13 cellular contexts compared by ENCODE assay signal in the genomic region with DNA sequence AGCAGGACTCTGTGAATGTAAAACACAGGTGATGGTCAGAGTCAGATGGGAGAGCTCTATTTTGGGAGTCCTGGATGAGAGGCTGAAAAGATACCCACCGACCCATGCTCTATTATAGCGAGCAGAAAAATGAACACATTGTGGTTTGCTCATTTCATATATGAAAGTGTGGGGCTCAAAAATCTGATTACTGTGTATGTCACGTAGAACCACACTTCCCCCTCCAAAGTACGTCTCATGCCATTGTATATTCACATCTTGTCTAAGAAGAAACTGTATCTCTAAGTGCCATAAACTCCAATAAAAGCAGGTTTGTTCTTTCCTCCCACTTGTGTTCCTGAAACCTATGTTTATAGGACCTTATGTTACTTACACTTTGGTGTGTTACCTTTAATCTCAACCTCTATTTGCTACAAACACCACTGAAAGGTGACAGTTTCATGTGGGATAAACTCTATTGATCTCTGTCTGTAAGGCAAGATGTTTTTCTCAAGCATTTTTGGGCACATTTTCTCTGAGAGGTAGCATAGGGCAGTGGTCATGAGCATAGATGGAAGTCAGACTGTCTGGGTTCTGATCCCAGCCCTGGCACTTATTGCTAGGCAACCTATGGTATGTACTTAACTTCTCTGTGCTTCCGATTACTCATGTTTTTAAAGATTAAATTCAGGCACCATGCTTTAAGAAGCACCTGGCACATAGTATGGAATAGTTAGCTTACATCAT.
DNase-seq lines count a peak whose midpoint lies in the region; ATAC-seq lines count a peak whose summit lies in the region.
"Had no signal": no experiment of that assay in that cellular context is flagged by ENCODE, and none has a peak within 500 bp of the region (broad histone marks: within the 10 kb centered on the region; RNA-seq: fewer than 3 reads in every experiment).

No MANE protein-coding gene starts in this region.

- POLR2A ChIA-PET in activated naive CD8-positive, alpha-beta T cell treated with anti-CD3 and anti-CD28 coated beads, Interleukin-2, amount 10 ng/mL, durations not matched to agents 7 days and 5 days (lab: Charles Lee), result no interaction called here

- H3K27ac Mint-ChIP-seq in activated CD4-positive, alpha-beta T cell treated with anti-CD3 and anti-CD28 coated beads, Interleukin-2, amount 10 ng/mL, durations not matched to agents 24 days and 14 days, result peak overlapping the region; percentile 4
- H3K27ac Mint-ChIP-seq in activated naive CD4-positive, alpha-beta T cell treated with anti-CD3 and anti-CD28 coated beads, Interleukin-2, amount 50 U/mL, for 24 hours, result peak overlapping the region; percentile 71
- H3K27ac Mint-ChIP-seq in activated naive CD8-positive, alpha-beta T cell treated with anti-CD3 and anti-CD28 coated beads, Interleukin-2, amount 10 ng/mL, durations not matched to agents 7 days and 5 days, result peak overlapping the region; percentile 62

- H3K4me3 Mint-ChIP-seq in activated CD4-positive, alpha-beta T cell treated with anti-CD3 and anti-CD28 coated beads, Interleukin-2, amount 10 ng/mL, durations not matched to agents 24 days and 14 days, result peak overlapping the region; percentile 1
- H3K4me3 Mint-ChIP-seq in activated naive CD4-positive, alpha-beta T cell treated with anti-CD3 and anti-CD28 coated beads, Interleukin-2, amount 50 U/mL, for 24 hours, result peak overlapping the region; percentile 2
- peak overlapping the region; percentile 2 for H3K4me3 Mint-ChIP-seq in activated naive CD8-positive, alpha-beta T cell treated with anti-CD3 and anti-CD28 coated beads, Interleukin-2, amount 10 ng/mL, durations not matched to agents 7 days and 5 days

- no peaks in the 10 kb centered on the region for H3K9me3 Mint-ChIP-seq in activated CD4-positive, alpha-beta T cell treated with anti-CD3 and anti-CD28 coated beads, Interleukin-2, amount 10 ng/mL, durations not matched to agents 24 days and 14 days
- H3K9me3 Mint-ChIP-seq in activated naive CD4-positive, alpha-beta T cell treated with anti-CD3 and anti-CD28 coated beads, Interleukin-2, amount 50 U/mL, for 24 hours, result no peaks in the 10 kb centered on the region
- no peaks in the 10 kb centered on the region for H3K9me3 Mint-ChIP-seq in activated naive CD8-positive, alpha-beta T cell treated with anti-CD3 and anti-CD28 coated beads, Interleukin-2, amount 10 ng/mL, durations not matched to agents 7 days and 5 days

- H3K4me1 Mint-ChIP-seq in activated CD4-positive, alpha-beta T cell treated with anti-CD3 and anti-CD28 coated beads, Interleukin-2, amount 10 ng/mL, durations not matched to agents 24 days and 14 days, result peaks cover 71% of the 10 kb centered on the region
- H3K4me1 Mint-ChIP-seq in activated naive CD4-positive, alpha-beta T cell treated with anti-CD3 and anti-CD28 coated beads, Interleukin-2, amount 50 U/mL, for 24 hours, result peaks cover 83% of the 10 kb centered on the region
- H3K4me1 Mint-ChIP-seq in activated naive CD8-positive, alpha-beta T cell treated with anti-CD3 and anti-CD28 coated beads, Interleukin-2, amount 10 ng/mL, durations not matched to agents 7 days and 5 days, result peaks cover 55% of the 10 kb centered on the region

- intact Hi-C loops in activated CD4-positive, alpha-beta T cell treated with anti-CD3 and anti-CD28 coated beads, Interleukin-2, amount 10 ng/mL, durations not matched to agents 24 days and 14 days (cut with micrococcal nuclease), result loop anchor here (2.0 kb wide), 1 partner anchor 20 kb away; no protein-coding TSS in a partner anchor
- intact Hi-C loops in left colon (cut with DNase I, micrococcal nuclease), result no loop called here

- H3K27me3 Mint-ChIP-seq in activated CD4-positive, alpha-beta T cell treated with anti-CD3 and anti-CD28 coated beads, Interleukin-2, amount 10 ng/mL, durations not matched to agents 24 days and 14 days, result no peaks in the 10 kb centered on the region
- H3K27me3 Mint-ChIP-seq in activated naive CD4-positive, alpha-beta T cell treated with anti-CD3 and anti-CD28 coated beads, Interleukin-2, amount 50 U/mL, for 24 hours, result no peaks in the 10 kb centered on the region
- no peaks in the 10 kb centered on the region for H3K27me3 Mint-ChIP-seq in activated naive CD8-positive, alpha-beta T cell treated with anti-CD3 and anti-CD28 coated beads, Interleukin-2, amount 10 ng/mL, durations not matched to agents 7 days and 5 days

- DNase-seq in activated CD4-positive, alpha-beta T cell treated with anti-CD3 and anti-CD28 coated beads, Interleukin-2, amount 10 ng/mL, durations not matched to agents 24 days and 14 days, result no peak
- no peak for DNase-seq in activated CD4-positive, alpha-beta T cell treated with anti-CD3 and anti-CD28 coated beads, Interleukin-2, amount 50 U/mL, for 4 hours
- no peak for DNase-seq in activated naive CD4-positive, alpha-beta T cell treated with anti-CD3 and anti-CD28 coated beads, Interleukin-2, amount 50 U/mL, for 16 hours
- no peak for DNase-seq in activated naive CD8-positive, alpha-beta T cell treated with anti-CD3 and anti-CD28 coated beads, Interleukin-2, amount 10 ng/mL, durations not matched to agents 7 days and 5 days
- DNase-seq in left colon (no peak), NCI-H748 treated with DMSO at 0.1 percent for 48 hours (lab: John Stamatoyannopoulos, UW) (no peak)
- DNase-seq: NCI-H1048, NCI-H1694, NCI-H2107, PC-9 had no signal

- ATAC-seq in activated naive CD8-positive, alpha-beta T cell treated with anti-CD3 and anti-CD28 coated beads, Interleukin-2, amount 10 ng/mL, durations not matched to agents 7 days and 5 days (ENCODE audit: low read depth), result no peak
- ATAC-seq in GM19397 (IDR thresholded peaks at IDR 0.05; ENCODE audit: unreplicated experiment), result no peak
- no peak for ATAC-seq in left colon
- ATAC-seq: K562 had no signal

- no peaks in the 10 kb centered on the region for H3K36me3 Mint-ChIP-seq in activated CD4-positive, alpha-beta T cell treated with anti-CD3 and anti-CD28 coated beads, Interleukin-2, amount 10 ng/mL, durations not matched to agents 24 days and 14 days (ENCODE audit: low read depth)
- no peaks in the 10 kb centered on the region for H3K36me3 Mint-ChIP-seq in activated naive CD4-positive, alpha-beta T cell treated with anti-CD3 and anti-CD28 coated beads, Interleukin-2, amount 50 U/mL, for 24 hours
- no peaks in the 10 kb centered on the region for H3K36me3 Mint-ChIP-seq in activated naive CD8-positive, alpha-beta T cell treated with anti-CD3 and anti-CD28 coated beads, Interleukin-2, amount 10 ng/mL, durations not matched to agents 7 days and 5 days

Comparison
In these comparisons a context has a peak if more than half of its experiments do, and no peak if none do; other contexts are left out.
1. H3K27ac Mint-ChIP-seq: peak in every context shown above with its lines; median percentile 71 in activated naive CD4-positive, alpha-beta T cell treated with anti-CD3 and anti-CD28 coated beads, Interleukin-2, amount 50 U/mL, for 24 hours; 62 in activated naive CD8-positive, alpha-beta T cell treated with anti-CD3 and anti-CD28 coated beads, Interleukin-2, amount 10 ng/mL, durations not matched to agents 7 days and 5 days; 4 in activated CD4-positive, alpha-beta T cell treated with anti-CD3 and anti-CD28 coated beads, Interleukin-2, amount 10 ng/mL, durations not matched to agents 24 days and 14 days.